In the genomic region with DNA sequence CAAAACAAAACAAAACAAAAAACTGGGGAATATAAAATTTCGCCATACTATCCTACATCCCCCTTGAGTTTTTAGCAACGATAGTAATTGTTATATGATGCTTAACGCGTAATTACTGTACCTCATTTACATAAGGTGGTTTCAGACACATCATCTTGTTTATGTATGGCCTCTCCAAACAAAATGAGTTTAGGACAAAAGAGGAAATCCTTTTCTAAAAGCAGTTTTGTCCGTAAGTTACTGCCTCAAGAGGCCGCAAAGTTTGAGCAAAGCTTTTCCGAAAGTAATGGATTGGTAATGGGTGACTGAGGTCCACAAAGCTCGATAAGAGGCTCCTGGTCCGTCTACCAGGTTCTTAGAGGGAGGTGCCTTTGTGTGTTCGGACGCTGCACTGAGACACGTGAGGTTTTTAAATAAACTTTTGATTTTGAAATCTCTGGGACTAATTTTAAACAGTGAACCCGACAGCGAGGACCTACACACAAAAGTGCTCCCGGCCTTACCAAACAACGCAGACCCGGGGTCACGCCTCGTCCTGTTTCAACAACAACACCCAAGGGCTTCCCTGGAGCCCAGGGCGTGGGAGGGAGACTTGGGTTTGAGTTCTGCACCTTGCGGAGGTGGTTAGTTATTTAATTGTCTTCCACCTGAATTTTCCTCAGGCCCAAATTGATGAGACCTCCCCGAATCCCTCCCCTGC, we compare ENCODE assay signal across 8 cellular contexts. TPM values are rescaled to one million over a fixed set of nuclear protein-coding genes. Genes with fewer than 3 reads are reported as not detected.
DNase-seq lines count a peak whose midpoint lies in the region; ATAC-seq and TF ChIP-seq lines count a peak whose summit lies in the region.

No MANE protein-coding gene starts in this region.

- TF ChIP-seq CTCF in Panc1 (IDR thresholded peaks at IDR 0.05) (no peak), omental fat pad (IDR thresholded peaks at IDR 0.05) (no peak)

- peaks cover 15% of the 10 kb centered on the region for H3K4me1 ChIP-seq in Panc1 (ENCODE audit: control insufficient read depth, insufficient read depth, low read length)
- H3K4me1 ChIP-seq in esophagus (ENCODE audit: control insufficient read depth in 2 of 2, insufficient read depth in 2 of 2, low read length in 1 of 2) = no peaks in the 10 kb centered on the region

- in situ Hi-C loops in Panc1 (cut with HindIII; ENCODE audit: low pct_unique_long_range_greater_than_20kb, low sequenced_read_pairs) = no loop called here

- 18 to 21% methylated on average over 22 of the region's 22 CpGs for WGBS in esophagus, 2 donors

- peak overlapping the region; percentile 84 for H3K4me3 Mint-ChIP-seq in activated CD4-positive, alpha-beta T cell treated with anti-CD3 and anti-CD28 coated beads, Interleukin-2, amount 10 ng/mL, durations not matched to agents 7 days and 5 days

- H3K27ac ChIP-seq in Panc1 (ENCODE audit: low read length) = peak overlapping the region; percentile 81
- H3K27ac ChIP-seq in esophagus (ENCODE audit: low read depth in 2 of 2, low read length in 1 of 2) = peak overlapping the region; percentile 85 to 87

- no peaks in the 10 kb centered on the region for H3K9me3 ChIP-seq in Panc1 (ENCODE audit: control insufficient read depth, insufficient read depth, low read depth, low read length)
- H3K9me3 ChIP-seq in esophagus (ENCODE audit: control insufficient read depth in 2 of 2, insufficient read depth in 1 of 2, low read depth in 1 of 2, low read length in 1 of 2) = no peaks in the 10 kb centered on the region

- H3K4me3 ChIP-seq in Panc1 (ENCODE audit: low read depth in 2 of 2, low read length in 2 of 2) (peak overlapping the region; percentile 77 to 84), esophagus (ENCODE audit: low read depth in 1 of 2, low read length in 2 of 2) (peak overlapping the region; percentile 68 to 69)

- intact Hi-C loops in Panc1 (cut with micrococcal nuclease; ENCODE audit: unreplicated experiment) = loop anchor here (5.0 kb wide), 1 partner anchor 317 kb away; no protein-coding TSS in a partner anchor

- no peaks in the 10 kb centered on the region; the same call in 1 of the 2 replicates for H3K36me3 ChIP-seq in Panc1 (ENCODE audit: control insufficient read depth, insufficient read depth, low read length)
- H3K36me3 ChIP-seq in esophagus (ENCODE audit: control insufficient read depth in 2 of 2, insufficient read depth in 2 of 2, low read length in 1 of 2) = no peaks in the 10 kb centered on the region

- POLR2A ChIA-PET in activated CD4-positive, alpha-beta T cell treated with anti-CD3 and anti-CD28 coated beads, Interleukin-2, amount 10 ng/mL, durations not matched to agents 7 days and 5 days (lab: Charles Lee) = interaction anchor here (1.0 kb wide), 1 partner anchor 22 kb away, joined by 3 read pairs; a partner anchor contains a TSS
- POLR2A ChIA-PET in Panc1 (lab: Charles Lee) = interaction anchor here (1.0 kb wide), 1 partner anchor 14 kb away, joined by 3 read pairs; no protein-coding TSS in a partner anchor

- CTCF ChIA-PET in activated CD4-positive, alpha-beta T cell treated with anti-CD3 and anti-CD28 coated beads, Interleukin-2, amount 10 ng/mL, durations not matched to agents 7 days and 5 days (lab: Charles Lee) = interaction anchor here (1.1 to 1.2 kb wide), 2 partner anchors 10 to 15 kb away, joined by 3 read pairs; no protein-coding TSS in a partner anchor
- CTCF ChIA-PET in Panc1 (lab: Charles Lee) = interaction anchor here (0.7 kb wide), 1 partner anchor 26 kb away, joined by 3 read pairs; no protein-coding TSS in a partner anchor

- H3K9me3 Mint-ChIP-seq in activated CD4-positive, alpha-beta T cell treated with anti-CD3 and anti-CD28 coated beads, Interleukin-2, amount 10 ng/mL, durations not matched to agents 7 days and 5 days = no peaks in the 10 kb centered on the region

- DNase-seq in activated CD4-positive, alpha-beta T cell treated with anti-CD3 and anti-CD28 coated beads, Interleukin-2, amount 10 ng/mL, durations not matched to agents 7 days and 5 days = no peak
- no peak for DNase-seq in activated CD4-positive, alpha-beta T cell treated with anti-CD3 and anti-CD28 coated beads for 4 hours
- DNase-seq in Panc1 (ENCODE audit: low read depth, low spot score) = no peak
- DNase-seq in omental fat pad (ENCODE audit: low spot score) = no peak
- DNase-seq in A172 (ENCODE audit: low spot score) = no peak
- no peak for DNase-seq in NCI-H345 (lab: John Stamatoyannopoulos, UW)

- H3K27me3 Mint-ChIP-seq in activated CD4-positive, alpha-beta T cell treated with anti-CD3 and anti-CD28 coated beads, Interleukin-2, amount 10 ng/mL, durations not matched to agents 7 days and 5 days = no peaks in the 10 kb centered on the region

- peak overlapping the region; percentile 94 for H3K27ac Mint-ChIP-seq in activated CD4-positive, alpha-beta T cell treated with anti-CD3 and anti-CD28 coated beads, Interleukin-2, amount 10 ng/mL, durations not matched to agents 7 days and 5 days

- no peaks in the 10 kb centered on the region for H3K27me3 ChIP-seq in Panc1 (ENCODE audit: control insufficient read depth, insufficient read depth, low read length)
- no peaks in the 10 kb centered on the region for H3K27me3 ChIP-seq in esophagus (ENCODE audit: control insufficient read depth in 1 of 2, insufficient read depth in 2 of 2, low read length in 2 of 2)

- BruUV-seq in Panc1 (replicated peaks; lab: Mats Ljungman, UMichigan) = TSS peak; percentile 88

- peaks cover 2% of the 10 kb centered on the region for H3K36me3 Mint-ChIP-seq in activated CD4-positive, alpha-beta T cell treated with anti-CD3 and anti-CD28 coated beads, Interleukin-2, amount 10 ng/mL, durations not matched to agents 7 days and 5 days (ENCODE audit: low read depth)

- H3K4me1 Mint-ChIP-seq in activated CD4-positive, alpha-beta T cell treated with anti-CD3 and anti-CD28 coated beads, Interleukin-2, amount 10 ng/mL, durations not matched to agents 7 days and 5 days = peaks cover 28% of the 10 kb centered on the region

- peak; percentile 10 for ATAC-seq in Panc1
- ATAC-seq in omental fat pad (ENCODE audit: low FRiP score) = peak; percentile 29
- ATAC-seq in GM21381 (IDR thresholded peaks at IDR 0.05; ENCODE audit: unreplicated experiment) = no peak

RNA-seq across cellular contexts. Expression of a gene that starts 0.5 kb away (rescaled TPM):
- total RNA-seq in activated CD4-positive, alpha-beta T cell treated with anti-CD3 and anti-CD28 coated beads, Interleukin-2, amount 10 ng/mL, durations not matched to agents 7 days and 5 days = 1 to 10 TPM; 4.2 TPM
- total RNA-seq in Panc1 (2021; ENCODE audit: unreplicated experiment) (5.6 TPM), omental fat pad (10 to 100 TPM in 1 of 4 donors, 1 to 10 TPM in 3; 3.8 to 12.1 (median 6.3) TPM)
- 4.9 TPM for polyA plus RNA-seq in Panc1 (2012; ENCODE audit: insufficient read length)
- polyA plus RNA-seq in esophagus = 1 to 10 TPM in 1 of 2 donors, under 1 TPM in 1; 0.92 to 1.8 TPM
- total RNA-seq in A172 (2014; rRNA removed; shearing (Covaris generic)) = 4.1 and 5.3 TPM in 2 replicates

RNA-seq across cellular contexts. Expression of a gene that starts 22.1 kb away (rescaled TPM):
- 10 to 100 TPM; 25.9 to 26.3 TPM for total RNA-seq in activated CD4-positive, alpha-beta T cell treated with anti-CD3 and anti-CD28 coated beads, Interleukin-2, amount 10 ng/mL, durations not matched to agents 7 days and 5 days
- 18.3 TPM for total RNA-seq in Panc1 (2021; ENCODE audit: unreplicated experiment)
- 14.0 TPM for polyA plus RNA-seq in Panc1 (2012; ENCODE audit: insufficient read length)
- 1 to 10 TPM; 3.2 to 5.0 TPM for polyA plus RNA-seq in esophagus
- 10 to 100 TPM in 2 of 4 donors, 1 to 10 TPM in 2; 7.2 to 14.2 (median 9.3) TPM for total RNA-seq in omental fat pad
- 4.0 and 5.7 TPM in 2 replicates for total RNA-seq in A172 (2014; rRNA removed; shearing (Covaris generic))
